8 cellular contexts compared by ENCODE assay signal in genomic region chr11:910589-911030, GRCh38. TPM values are rescaled to one million over a fixed set of nuclear protein-coding genes. Genes with fewer than 3 reads are reported as not detected.
DNase-seq lines count a peak whose midpoint lies in the region; ATAC-seq and TF ChIP-seq lines count a peak whose summit lies in the region.

CHID1 (minus strand) TSS chr11:910810; CDS start chr11:904816, 5,994 bp downstream.

- H3K4me3 ChIP-seq in GM12875 (ENCODE audit: low read depth, low read length) (peak within 1 kb of the TSS; percentile 91), adrenal gland (peak within 1 kb of the TSS; percentile 60 to 97 (median 85)), prostate gland (peak within 1 kb of the TSS; percentile 86 to 90)

- WGBS in adrenal gland, 4 donors: 0 to 1% (median 1%) methylated on average over 8 to 58 of the region's 59 CpGs
- under 1% methylated on average over 47 of the region's 59 CpGs for WGBS in prostate gland

- peaks cover 12 to 32% of the 10 kb centered on the region in 2 donors for H3K4me1 ChIP-seq in adrenal gland (replicated peaks in 1 of 2)
- no peaks in the 10 kb centered on the region for H3K4me1 ChIP-seq in prostate gland (replicated peaks)

- no peaks in the 10 kb centered on the region for H3K27me3 ChIP-seq in adrenal gland
- H3K27me3 ChIP-seq in prostate gland (replicated peaks; ENCODE audit: insufficient read depth): no peaks in the 10 kb centered on the region

- H3K9me3 ChIP-seq in adrenal gland (replicated peaks in 1 of 3) (no peaks in the 10 kb centered on the region), prostate gland (no peaks in the 10 kb centered on the region)

- TF ChIP-seq CTCF in GM12875 (IDR thresholded peaks at IDR 0.05; ENCODE audit: borderline replicate concordance, insufficient read depth, low read depth, low read length) (no peak), adrenal gland (IDR thresholded peaks at IDR 0.05) (no peak), prostate gland (IDR thresholded peaks at IDR 0.05) (no peak)

- H3K36me3 ChIP-seq in adrenal gland (replicated peaks in 1 of 2) (no peaks in the 10 kb centered on the region), prostate gland (no peaks in the 10 kb centered on the region)

- H3K27ac ChIP-seq in adrenal gland: peak within 1 kb of the TSS; percentile 74 to 97 (median 79)
- peak within 1 kb of the TSS; percentile 88 for H3K27ac ChIP-seq in prostate gland

- peak; percentile 84 for ATAC-seq in HG02623 (IDR thresholded peaks at IDR 0.05; ENCODE audit: unreplicated experiment)
- peak; percentile 96 to 97 for ATAC-seq in left cardiac atrium

- TF ChIP-seq POLR2A in adrenal gland (IDR thresholded peaks at IDR 0.05) (no peak), prostate gland (IDR thresholded peaks at IDR 0.05) (no peak)

- peak; percentile 80 for DNase-seq in NCI-H1105 (lab: John Stamatoyannopoulos, UW)
- peak; percentile 63 to 80 (median 72) for DNase-seq in T-helper 1 cell
- DNase-seq in adrenal gland: peak; percentile 77 to 89 (median 85)
- DNase-seq in left cardiac atrium: peak; percentile 88
- peak; percentile 84 for DNase-seq in prostate gland (ENCODE audit: low spot score)
- DNase-seq in ureter (ENCODE audit: low spot score): peak; percentile 89

- intact Hi-C loops in adrenal gland (cut with DNase I) (no loop called here), left cardiac atrium (cut with DNase I) (no loop called here), prostate gland (cut with DNase I) (loop anchor here (5.0 kb wide), 1 partner anchor 63 kb away; no protein-coding TSS in a partner anchor)

RNA-seq across cellular contexts. Expression of gene CHID1, which starts in this region (rescaled TPM):
- total RNA-seq in adrenal gland (100 to 1,000 TPM in 5 of 8 donors, 10 to 100 TPM in 3; 93.1 to 220 (median 110) TPM), left cardiac atrium (10 to 100 TPM; 58.7 to 64.6 TPM), prostate gland (100 to 1,000 TPM; 107 to 145 TPM), ureter (116 TPM)
- polyA plus RNA-seq in adrenal gland: 10 to 100 TPM; 39.2 to 60.1 (median 56.3) TPM

Comparison
In these comparisons a context has a peak if more than half of its experiments do, and no peak if none do; other contexts are left out.
1. Peak in every context shown above with its lines: DNase-seq, ATAC-seq, H3K4me3 ChIP-seq and H3K27ac ChIP-seq.